ENCODE assay signal across 11 cellular contexts in the genomic region with DNA sequence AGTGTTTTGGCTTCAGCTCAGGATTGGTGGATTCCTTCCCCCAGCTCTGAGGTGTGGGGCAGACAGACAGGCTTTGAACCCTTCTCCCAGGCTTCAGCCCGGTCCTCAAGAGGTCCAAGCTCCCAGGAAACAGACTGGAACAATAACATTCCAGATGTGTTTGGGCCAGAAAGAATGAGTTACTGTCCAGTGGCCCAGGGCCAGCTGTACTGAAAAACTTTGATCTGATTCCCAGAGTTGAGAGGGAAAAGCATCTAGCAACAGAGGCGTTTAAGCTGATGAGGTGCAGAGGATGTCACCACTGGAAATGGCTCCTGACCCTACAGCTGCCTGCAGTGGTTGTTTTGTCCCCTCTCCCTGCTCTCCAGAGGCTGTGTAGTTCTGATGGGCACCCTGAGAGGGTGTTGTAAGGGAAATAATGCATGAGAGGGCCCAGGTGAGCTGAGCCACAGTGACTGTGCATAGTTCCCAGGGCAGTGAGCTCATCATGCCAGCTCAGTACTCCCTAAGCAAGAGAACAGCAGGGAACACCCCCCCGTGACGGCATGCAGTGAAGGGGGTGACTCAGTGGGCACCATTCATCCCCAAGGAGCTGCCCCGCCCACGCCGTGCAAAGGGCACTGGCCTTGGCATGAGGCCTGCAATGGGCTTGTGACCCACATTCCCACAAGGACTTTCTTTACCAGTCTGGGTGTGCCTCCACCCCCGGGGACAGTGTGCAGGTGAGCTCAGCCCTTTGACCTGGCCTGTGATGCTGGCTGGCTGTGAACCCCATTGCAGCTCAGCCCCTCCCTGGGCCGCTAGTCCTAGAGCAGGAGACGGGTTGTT. TPM values are rescaled to one million over a fixed set of nuclear protein-coding genes. Genes with fewer than 3 reads are reported as not detected.
DNase-seq lines count a peak whose midpoint lies in the region; ATAC-seq, FAIRE-seq and TF ChIP-seq lines count a peak whose summit lies in the region.
"Had no signal": no experiment of that assay in that cellular context is flagged by ENCODE, and none has a peak within 500 bp of the region (broad histone marks: within the 10 kb centered on the region; RNA-seq: fewer than 3 reads in every experiment).

No MANE protein-coding gene starts in this region.

- in situ Hi-C loops in transverse colon (cut with MboI; ENCODE audit: low pct_ligation_motif_present in 1 of 4, low pct_unique_long_range_greater_than_20kb in 1 of 4, low sequenced_read_pairs in 3 of 4), result no loop called here

- intact Hi-C loops in activated CD4-positive, alpha-beta T cell treated with anti-CD3 and anti-CD28 coated beads, Interleukin-2, amount 10 ng/mL, durations not matched to agents 24 days and 14 days (cut with micrococcal nuclease), result no loop called here
- intact Hi-C loops in transverse colon (cut with DNase I; ENCODE audit: low total_unique reads), result no loop called here

- no peak for TF ChIP-seq RAD21 in liver (IDR thresholded peaks at IDR 0.05)

- peak overlapping the region; percentile 52 to 66 for H3K9ac ChIP-seq in liver (ENCODE audit: low read depth in 1 of 2, low read length in 2 of 2)

- ATAC-seq in GM18909 (IDR thresholded peaks at IDR 0.05; ENCODE audit: poor library complexity, unreplicated experiment), result no peak

- peaks cover 9% of the 10 kb centered on the region for H3K4me1 Mint-ChIP-seq in activated CD4-positive, alpha-beta T cell treated with anti-CD3 and anti-CD28 coated beads, Interleukin-2, amount 10 ng/mL, durations not matched to agents 24 days and 14 days
- no peaks in the 10 kb centered on the region for H3K4me1 Mint-ChIP-seq in brain

- H3K4me1 ChIP-seq in liver (ENCODE audit: control insufficient read depth in 4 of 4, insufficient read depth in 4 of 4, low read length in 3 of 4), result peaks cover 0 to 12% (median 8%) of the 10 kb centered on the region in 4 donors
- H3K4me1 ChIP-seq in transverse colon, result peaks cover 26 to 49% (median 30%) of the 10 kb centered on the region in 4 donors

- H3K27ac ChIP-seq in liver (ENCODE audit: low read depth in 1 of 2, low read length in 2 of 2) (peak overlapping the region; percentile 71 to 72), transverse colon (peak overlapping the region; percentile 74 to 88 (median 83))

- no peak for TF ChIP-seq CTCF in brain (conservative IDR thresholded peaks at IDR 0.05)
- no peak for TF ChIP-seq CTCF in liver (IDR thresholded peaks at IDR 0.05; ENCODE audit: low read depth, low read length, missing input control)
- TF ChIP-seq CTCF in transverse colon (IDR thresholded peaks at IDR 0.05), result peak in 1 of 5 experiments; percentile 25
- no peak for TF ChIP-seq CTCF in D721Med (IDR thresholded peaks at IDR 0.05; ENCODE audit: insufficient read depth, missing control alignments)

- H3K36me3 ChIP-seq in liver (ENCODE audit: control insufficient read depth in 4 of 4, insufficient read depth in 3 of 4, low read depth in 1 of 4, low read length in 3 of 4), result peaks cover 6 to 46% (median 40%) of the 10 kb centered on the region in 4 donors
- peaks cover 0 to 20% (median 6%) of the 10 kb centered on the region in 4 donors for H3K36me3 ChIP-seq in transverse colon

- peaks cover 63% of the 10 kb centered on the region for H3K36me3 Mint-ChIP-seq in activated CD4-positive, alpha-beta T cell treated with anti-CD3 and anti-CD28 coated beads, Interleukin-2, amount 10 ng/mL, durations not matched to agents 24 days and 14 days (ENCODE audit: low read depth)
- H3K36me3 Mint-ChIP-seq in brain, result peaks cover 64% of the 10 kb centered on the region

- peak; percentile 55 for DNase-seq in activated CD4-positive, alpha-beta T cell treated with anti-CD3 and anti-CD28 coated beads, Interleukin-2, amount 10 ng/mL, durations not matched to agents 24 days and 14 days
- DNase-seq in activated CD4-positive, alpha-beta T cell treated with anti-CD3 and anti-CD28 coated beads for 48 hours, result no peak
- peak; percentile 95 for DNase-seq in transverse colon
- no peak for DNase-seq in D721Med (ENCODE audit: insufficient read length, low spot score)
- DNase-seq in OCI-M2 (lab: John Stamatoyannopoulos, UW; ENCODE audit: unreplicated experiment), result no peak
- DNase-seq: NCI-H748 treated with DMSO at 0.1 percent for 48 hours had no signal

- no peaks in the 10 kb centered on the region for H3K27me3 ChIP-seq in liver (ENCODE audit: control insufficient read depth in 4 of 4, insufficient read depth in 4 of 4, low read length in 3 of 4)
- no peaks in the 10 kb centered on the region for H3K27me3 ChIP-seq in transverse colon

- no peak overlapping the region for H3K4me3 ChIP-seq in liver (ENCODE audit: low read depth in 1 of 3, low read length in 3 of 3)
- H3K4me3 ChIP-seq in transverse colon, result no peak overlapping the region

- peak; percentile 54 for TF ChIP-seq POLR2A in transverse colon (IDR thresholded peaks at IDR 0.05)

- H3K4me3 Mint-ChIP-seq in activated CD4-positive, alpha-beta T cell treated with anti-CD3 and anti-CD28 coated beads, Interleukin-2, amount 10 ng/mL, durations not matched to agents 24 days and 14 days, result no peak overlapping the region
- H3K4me3 Mint-ChIP-seq in brain, result no peak overlapping the region

- no peak overlapping the region for H3K27ac Mint-ChIP-seq in activated CD4-positive, alpha-beta T cell treated with anti-CD3 and anti-CD28 coated beads, Interleukin-2, amount 10 ng/mL, durations not matched to agents 24 days and 14 days
- H3K27ac Mint-ChIP-seq in brain, result peak overlapping the region in 4 of 5 experiments; percentile 50 to 70 (median 64)

- H3K27me3 Mint-ChIP-seq in activated CD4-positive, alpha-beta T cell treated with anti-CD3 and anti-CD28 coated beads, Interleukin-2, amount 10 ng/mL, durations not matched to agents 24 days and 14 days, result no peaks in the 10 kb centered on the region
- H3K27me3 Mint-ChIP-seq in brain, result no peaks in the 10 kb centered on the region

- FAIRE-seq in D721Med (lab: Jason Lieb, UNC), result no peak

- no peaks in the 10 kb centered on the region for H3K9me3 Mint-ChIP-seq in activated CD4-positive, alpha-beta T cell treated with anti-CD3 and anti-CD28 coated beads, Interleukin-2, amount 10 ng/mL, durations not matched to agents 24 days and 14 days
- H3K9me3 Mint-ChIP-seq in brain, result no peaks in the 10 kb centered on the region

- no peaks in the 10 kb centered on the region for H3K9me3 ChIP-seq in liver (ENCODE audit: control insufficient read depth in 4 of 4, low read length in 3 of 4)
- H3K9me3 ChIP-seq in transverse colon, result no peaks in the 10 kb centered on the region

- TF ChIP-seq EP300 in transverse colon (IDR thresholded peaks at IDR 0.05; ENCODE audit: low read depth), result peak; percentile 86

- 39% methylated on average over 10 of the region's 10 CpGs for WGBS in liver
- WGBS in transverse colon (ENCODE audit: low coverage in 1 of 2), 2 donors, result 29% methylated on average over 9 of the region's 10 CpGs; no CpG with 5 or more reads in 1 of the 2 donors

TF ChIP-seq in liver, 16 proteins besides CTCF, POLR2A, EP300 and RAD21 (continues in another document):
- TF ChIP-seq FOXA2 (IDR thresholded peaks at IDR 0.05) (no peak), YY1 (IDR thresholded peaks at IDR 0.05) (no peak), JUND (IDR thresholded peaks at IDR 0.05) (no peak)
- TF ChIP-seq, protein P1, sequence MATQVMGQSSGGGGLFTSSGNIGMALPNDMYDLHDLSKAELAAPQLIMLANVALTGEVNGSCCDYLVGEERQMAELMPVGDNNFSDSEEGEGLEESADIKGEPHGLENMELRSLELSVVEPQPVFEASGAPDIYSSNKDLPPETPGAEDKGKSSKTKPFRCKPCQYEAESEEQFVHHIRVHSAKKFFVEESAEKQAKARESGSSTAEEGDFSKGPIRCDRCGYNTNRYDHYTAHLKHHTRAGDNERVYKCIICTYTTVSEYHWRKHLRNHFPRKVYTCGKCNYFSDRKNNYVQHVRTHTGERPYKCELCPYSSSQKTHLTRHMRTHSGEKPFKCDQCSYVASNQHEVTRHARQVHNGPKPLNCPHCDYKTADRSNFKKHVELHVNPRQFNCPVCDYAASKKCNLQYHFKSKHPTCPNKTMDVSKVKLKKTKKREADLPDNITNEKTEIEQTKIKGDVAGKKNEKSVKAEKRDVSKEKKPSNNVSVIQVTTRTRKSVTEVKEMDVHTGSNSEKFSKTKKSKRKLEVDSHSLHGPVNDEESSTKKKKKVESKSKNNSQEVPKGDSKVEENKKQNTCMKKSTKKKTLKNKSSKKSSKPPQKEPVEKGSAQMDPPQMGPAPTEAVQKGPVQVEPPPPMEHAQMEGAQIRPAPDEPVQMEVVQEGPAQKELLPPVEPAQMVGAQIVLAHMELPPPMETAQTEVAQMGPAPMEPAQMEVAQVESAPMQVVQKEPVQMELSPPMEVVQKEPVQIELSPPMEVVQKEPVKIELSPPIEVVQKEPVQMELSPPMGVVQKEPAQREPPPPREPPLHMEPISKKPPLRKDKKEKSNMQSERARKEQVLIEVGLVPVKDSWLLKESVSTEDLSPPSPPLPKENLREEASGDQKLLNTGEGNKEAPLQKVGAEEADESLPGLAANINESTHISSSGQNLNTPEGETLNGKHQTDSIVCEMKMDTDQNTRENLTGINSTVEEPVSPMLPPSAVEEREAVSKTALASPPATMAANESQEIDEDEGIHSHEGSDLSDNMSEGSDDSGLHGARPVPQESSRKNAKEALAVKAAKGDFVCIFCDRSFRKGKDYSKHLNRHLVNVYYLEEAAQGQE (IDR thresholded peaks at IDR 0.05), result no peak

RNA-seq across cellular contexts. Expression of a gene that starts 13.8 kb away (rescaled TPM):
- total RNA-seq in activated CD4-positive, alpha-beta T cell treated with anti-CD3 and anti-CD28 coated beads, Interleukin-2, amount 10 ng/mL, durations not matched to agents 24 days and 14 days, result 0.24 and 0.47 TPM in 2 replicates
- polyA plus RNA-seq in brain (ENCODE audit: insufficient read depth, low read depth, low replicate concordance), result 50.6 TPM
- under 1 TPM in 1 of 2 donors, not detected in 1; 0.17 TPM for total RNA-seq in liver
- under 1 TPM in 1 of 2 donors, not detected in 1; 0.69 TPM for polyA plus RNA-seq in liver
- total RNA-seq in transverse colon, result 100 to 1,000 TPM in 3 of 4 donors, 10 to 100 TPM in 1; 50.2 to 197 (median 163) TPM
- total RNA-seq: A673, glomerular endothelial cell had no signal

RNA-seq across cellular contexts. Expression of a gene that starts 22.7 kb away (rescaled TPM):
- total RNA-seq in activated CD4-positive, alpha-beta T cell treated with anti-CD3 and anti-CD28 coated beads, Interleukin-2, amount 10 ng/mL, durations not matched to agents 24 days and 14 days, result 75.9 and 77.3 TPM in 2 replicates
- polyA plus RNA-seq in brain (ENCODE audit: insufficient read depth, low read depth, low replicate concordance) (30.7 TPM), liver (1 to 10 TPM; 2.6 to 9.2 TPM)
- total RNA-seq in liver (1 to 10 TPM; 7.6 to 8.3 TPM), transverse colon (10 to 100 TPM in 3 of 4 donors, 1 to 10 TPM in 1; 4.4 to 37.3 (median 28.0) TPM)

RNA-seq across cellular contexts. Expression of a gene that starts 40.9 kb away (rescaled TPM):
- 41.8 and 47.1 TPM in 2 replicates for total RNA-seq in activated CD4-positive, alpha-beta T cell treated with anti-CD3 and anti-CD28 coated beads, Interleukin-2, amount 10 ng/mL, durations not matched to agents 24 days and 14 days
- 25.8 TPM for polyA plus RNA-seq in brain (ENCODE audit: insufficient read depth, low read depth, low replicate concordance)
- 10 to 100 TPM in 1 of 2 donors, 1 to 10 TPM in 1; 9.5 to 10.3 TPM for total RNA-seq in liver
- polyA plus RNA-seq in liver, result 10 to 100 TPM; 10.5 to 12.7 TPM
- 10 to 100 TPM; 14.7 to 75.2 (median 28.7) TPM for total RNA-seq in transverse colon

RNA-seq across cellular contexts. Expression of a gene that starts 51.1 kb away (rescaled TPM):
- total RNA-seq in activated CD4-positive, alpha-beta T cell treated with anti-CD3 and anti-CD28 coated beads, Interleukin-2, amount 10 ng/mL, durations not matched to agents 24 days and 14 days, result 12.1 and 14.2 TPM in 2 replicates
- polyA plus RNA-seq in brain (ENCODE audit: insufficient read depth, low read depth, low replicate concordance) (11.4 TPM), liver (1 to 10 TPM; 5.8 to 6.2 TPM)
- total RNA-seq in liver (1 to 10 TPM; 6.3 TPM), transverse colon (10 to 100 TPM in 2 of 4 donors, 1 to 10 TPM in 2; 3.2 to 35.9 (median 10.7) TPM)

Comparison
In these comparisons a context has a peak if more than half of its experiments do, and no peak if none do; other contexts are left out.
1. DNase-seq: peak in activated CD4-positive, alpha-beta T cell treated with anti-CD3 and anti-CD28 coated beads, Interleukin-2, amount 10 ng/mL, durations not matched to agents 24 days and 14 days (single experiment) and transverse colon (single experiment); none in activated CD4-positive, alpha-beta T cell treated with anti-CD3 and anti-CD28 coated beads for 48 hours (single experiment), D721Med (single experiment) and OCI-M2 (single experiment).
2. RNA of a gene that starts 13.8 kb away (total RNA-seq): 50.2 to 197 TPM in transverse colon; 0.24 to 0.47 TPM in activated CD4-positive, alpha-beta T cell treated with anti-CD3 and anti-CD28 coated beads, Interleukin-2, amount 10 ng/mL, durations not matched to agents 24 days and 14 days and 0.17 TPM in liver; every median in the first group is over 10 times any median in the second.